Comparison of ENCODE assay signal across 31 cellular contexts in genomic region chr2:63755216-63755615, GRCh38.
DNase-seq lines count a peak whose midpoint lies in the region; ATAC-seq, FAIRE-seq and TF ChIP-seq lines count a peak whose summit lies in the region.
"Had no signal": no experiment of that assay in that cellular context is flagged by ENCODE, and none has a peak within 500 bp of the region (broad histone marks: within the 10 kb centered on the region; RNA-seq: fewer than 3 reads in every experiment).

No MANE protein-coding gene starts in this region.

- H3K79me2 ChIP-seq in keratinocyte (ENCODE audit: control insufficient read depth, insufficient read depth, low read length), result no peaks in the 10 kb centered on the region

- no peaks in the 10 kb centered on the region for H3K9me1 ChIP-seq in keratinocyte (ENCODE audit: control insufficient read depth, extremely low read depth, insufficient read depth, low read length)

- ATAC-seq in left lobe of liver (no peak), HG02870 (IDR thresholded peaks at IDR 0.05; ENCODE audit: unreplicated experiment) (no peak)
- ATAC-seq: activated CD8-positive, alpha-beta T cell treated with anti-CD3 and anti-CD28 coated beads for 36 hours; body of pancreas; HepG2; Panc1; psoas muscle; stimulated activated naive B cell treated with anti-CD40 and anti-IgM and Interleukin-4, amounts not matched to agents 10 μg/mL and 1 μg/mL and 100 μg/mL, for 72 hours; T-cell had no signal

- H4K20me1 ChIP-seq in keratinocyte (ENCODE audit: control insufficient read depth, extremely low read depth, insufficient read depth, low read length), result no peaks in the 10 kb centered on the region

- TF ChIP-seq CTCF in HFFc6 (IDR thresholded peaks at IDR 0.05), result no peak
- no peak for TF ChIP-seq CTCF in choroid plexus epithelial cell (conservative IDR thresholded peaks at IDR 0.05; ENCODE audit: low read depth, low read length)
- TF ChIP-seq CTCF in keratinocyte (optimal IDR thresholded peaks at IDR 0.05 in 1 of 3, IDR thresholded peaks at IDR 0.05 in 1 of 3, conservative IDR thresholded peaks at IDR 0.05 in 1 of 3; ENCODE audit: extremely low read depth in 1 of 3, insufficient read depth in 2 of 3, low read length in 3 of 3), result no peak
- no peak for TF ChIP-seq CTCF in vagina (IDR thresholded peaks at IDR 0.05)

- no peak overlapping the region for H3K27ac ChIP-seq in keratinocyte (ENCODE audit: control insufficient read depth, insufficient read depth, low read length)
- H3K27ac ChIP-seq in vagina, result no peak overlapping the region
- H3K27ac ChIP-seq: body of pancreas, esophagus muscularis mucosa, psoas muscle had no signal

- no peak for FAIRE-seq in keratinocyte (lab: Jason Lieb, UNC)
- FAIRE-seq: A204.1, GM12892, HepG2, urothelium cell line had no signal

- dilution Hi-C loops in keratinocyte (cut with MboI; ENCODE audit: extremely low pct_ligation_motif_present, low sequenced_read_pairs), result no loop called here

- H3K36me3 Mint-ChIP-seq in HFFc6 (ENCODE audit: low read depth), result 0 out of 2 replicates have a peak, but pooled peaks cover 10% of the 10 kb centered on the region
- H3K36me3 Mint-ChIP-seq: memory B cell; stimulated activated naive B cell treated with anti-CD40 and anti-IgM and Interleukin-4, amounts not matched to agents 10 μg/mL and 1 μg/mL and 100 μg/mL, for 72 hours; T-cell had no signal

- H3K4me3 ChIP-seq in choroid plexus epithelial cell (ENCODE audit: low read depth, low read length) (no peak overlapping the region), keratinocyte (ENCODE audit: control insufficient read depth in 2 of 3, extremely low read depth in 1 of 3, insufficient read depth in 2 of 3, low read depth in 1 of 3, low read length in 3 of 3) (no peak overlapping the region), vagina (no peak overlapping the region)
- H3K4me3 ChIP-seq: body of pancreas, esophagus muscularis mucosa, HAP-1, psoas muscle, skin epidermis had no signal

- no peaks in the 10 kb centered on the region for H3K27me3 Mint-ChIP-seq in HFFc6 (ENCODE audit: insufficient read depth)

- peak overlapping the region; percentile 54 for H3K27ac Mint-ChIP-seq in HFFc6
- H3K27ac Mint-ChIP-seq: activated CD8-positive, alpha-beta T cell treated with anti-CD3 and anti-CD28 coated beads for 36 hours; memory B cell; stimulated activated naive B cell treated with anti-CD40 and anti-IgM and Interleukin-4, amounts not matched to agents 10 μg/mL and 1 μg/mL and 100 μg/mL, for 72 hours; T-cell had no signal

- DNase-seq in AG08395 (ENCODE audit: low spot score) (peak; percentile 24), HFFc6 (no peak), choroid plexus epithelial cell (ENCODE audit: low read depth) (peak; percentile 24), keratinocyte (ENCODE audit: low read depth, low spot score) (no peak), vagina (ENCODE audit: extremely low spot score in 2 of 2) (no peak), left lobe of liver (ENCODE audit: low spot score) (no peak), HuH-7 (ENCODE audit: low spot score) (no peak)
- DNase-seq: activated CD4-positive, CD25-positive, alpha-beta regulatory T cell treated with anti-CD3 and anti-CD28 coated beads, Interleukin-2, amount 50 U/mL, for 72 hours; activated CD8-positive, alpha-beta T cell treated with anti-CD3 and anti-CD28 coated beads for 36 hours; activated effector memory CD4-positive, alpha-beta T cell treated with Interleukin-2 at 50 U/mL for 16 hours; activated T-cell treated with anti-CD3 and anti-CD28 coated beads for 4 hours; body of pancreas; C1 segment of cervical spinal cord; Calu3; effector CD8-positive, alpha-beta T cell; NCI-H1436 treated with DMSO at 0.1 percent for 48 hours; NCI-H2107; NK-92 treated with Interleukin-12 subunit alpha and Interleukin-12 subunit beta, amount 100 ng/mL, for 24 hours; psoas muscle; stimulated activated naive B cell treated with anti-CD40 and anti-IgM and Interleukin-4, amounts not matched to agents 10 μg/mL and 1 μg/mL and 100 μg/mL, for 72 hours; T-cell had no signal

- H3K4me1 Mint-ChIP-seq in HFFc6 (ENCODE audit: low read depth), result peaks cover 39% of the 10 kb centered on the region
- H3K4me1 Mint-ChIP-seq: T-cell had no signal

- H3K9me3 ChIP-seq in keratinocyte (ENCODE audit: control insufficient read depth, low read depth, low read length), result no peaks in the 10 kb centered on the region
- no peaks in the 10 kb centered on the region for H3K9me3 ChIP-seq in vagina
- H3K9me3 ChIP-seq: body of pancreas, esophagus muscularis mucosa, HAP-1, psoas muscle had no signal

- H3K4me1 ChIP-seq in keratinocyte (ENCODE audit: control insufficient read depth, extremely low read depth, insufficient read depth, low read length) (peaks cover 12% of the 10 kb centered on the region), vagina (no peaks in the 10 kb centered on the region)
- H3K4me1 ChIP-seq: esophagus muscularis mucosa had no signal

- H3K4me3 Mint-ChIP-seq in HFFc6, result peak overlapping the region; percentile 38
- H3K4me3 Mint-ChIP-seq: activated CD8-positive, alpha-beta T cell treated with anti-CD3 and anti-CD28 coated beads for 36 hours; memory B cell; stimulated activated naive B cell treated with anti-CD40 and anti-IgM and Interleukin-4, amounts not matched to agents 10 μg/mL and 1 μg/mL and 100 μg/mL, for 72 hours; T-cell had no signal

- H3K36me3 ChIP-seq in keratinocyte (ENCODE audit: control insufficient read depth in 2 of 2, extremely low read depth in 1 of 2, insufficient read depth in 2 of 2, low read length in 2 of 2) (no peaks in the 10 kb centered on the region), vagina (no peaks in the 10 kb centered on the region)
- H3K36me3 ChIP-seq: esophagus muscularis mucosa, HAP-1 had no signal

- no peak for TF ChIP-seq POLR2A in vagina (IDR thresholded peaks at IDR 0.05)

- H3K4me2 ChIP-seq in keratinocyte (ENCODE audit: control insufficient read depth, extremely low read depth, insufficient read depth, low read depth, low read length), result no peak overlapping the region

- H3K27me3 ChIP-seq in keratinocyte (ENCODE audit: control insufficient read depth, extremely low read depth, insufficient read depth, low read length) (no peaks in the 10 kb centered on the region), vagina (no peaks in the 10 kb centered on the region)
- H3K27me3 ChIP-seq: body of pancreas, esophagus muscularis mucosa had no signal

- H3K9ac ChIP-seq in keratinocyte (ENCODE audit: control insufficient read depth, extremely low read depth, insufficient read depth, low read length), result no peak overlapping the region

- H3K9me3 Mint-ChIP-seq in HFFc6, result no peaks in the 10 kb centered on the region
- H3K9me3 Mint-ChIP-seq: activated CD8-positive, alpha-beta T cell treated with anti-CD3 and anti-CD28 coated beads for 36 hours; memory B cell; stimulated activated naive B cell treated with anti-CD40 and anti-IgM and Interleukin-4, amounts not matched to agents 10 μg/mL and 1 μg/mL and 100 μg/mL, for 72 hours; T-cell had no signal

- peak overlapping the region; percentile 51 for H2AFZ ChIP-seq in keratinocyte (ENCODE audit: control insufficient read depth, low read length)

- intact Hi-C loops in vagina (cut with DNase I), result no loop called here

Comparison
In these comparisons a context has a peak if more than half of its experiments do, and no peak if none do; other contexts are left out.
1. DNase-seq: peak in AG08395 (single experiment) and choroid plexus epithelial cell (single experiment); none in HFFc6 (single experiment), keratinocyte (single experiment), vagina (0 of 2), left lobe of liver (single experiment) and HuH-7 (single experiment).